Comparison of ENCODE assay signal across 8 cellular contexts in genomic region chr22:23974343-23974742, GRCh38. TPM values are rescaled to one million over a fixed set of nuclear protein-coding genes. Genes with fewer than 3 reads are reported as not detected.
DNase-seq lines count a peak whose midpoint lies in the region; ATAC-seq and TF ChIP-seq lines count a peak whose summit lies in the region.
"Not testable (repeated sequence)": the region's sequence is repeated elsewhere in the genome, so short reads cannot be mapped to it uniquely, and the experiment has no call there.

DDT (minus strand) TSS chr22:23974441; CDS start chr22:23974414, 27 bp downstream.

- not testable (repeated sequence) for H3K27me3 Mint-ChIP-seq in naive B cell

- H3K9me2 ChIP-seq in OCI-LY7 (ENCODE audit: insufficient read depth, low read length): not testable (repeated sequence)

- not testable (repeated sequence) for H3K27ac ChIP-seq in OCI-LY7 (ENCODE audit: low read depth, low read length, poor library complexity, severe bottlenecking); adipose tissue (ENCODE audit: low read depth, low read length); thymus (ENCODE audit: low read depth)

- H3K79me2 ChIP-seq in OCI-LY7 (ENCODE audit: insufficient read depth, low read depth, low read length): not testable (repeated sequence)

- H3K4me1 ChIP-seq in OCI-LY7 (ENCODE audit: insufficient read depth, low read length, poor library complexity, severe bottlenecking); thymus (ENCODE audit: control insufficient read depth, insufficient read depth, low read length): not testable (repeated sequence)

- POLR2A ChIA-PET in OCI-LY7 (lab: Charles Lee): not testable (repeated sequence)

- DNase-seq in OCI-LY7 (ENCODE audit: low spot score); glomerular endothelial cell (ENCODE audit: extremely low read depth, low read depth, low spot score); naive B cell: not testable (repeated sequence)

- BruUV-seq in OCI-LY7 (replicated peaks; lab: Mats Ljungman, UMichigan): not testable (repeated sequence)

- not testable (repeated sequence) for H3K27ac Mint-ChIP-seq in naive B cell

- H3K36me3 Mint-ChIP-seq in naive B cell: peaks cover 0 to 13% of the 10 kb centered on the region in 2 donors

- peak; percentile 53 for ATAC-seq in GM18508 (IDR thresholded peaks at IDR 0.05; ENCODE audit: insufficient read depth, unreplicated experiment)
- ATAC-seq in GM21529 (IDR thresholded peaks at IDR 0.05; ENCODE audit: unreplicated experiment): peak; percentile 89
- peak; percentile 79 for ATAC-seq in HG03064 (IDR thresholded peaks at IDR 0.05; ENCODE audit: low read depth, unreplicated experiment)
- ATAC-seq in naive B cell (ENCODE audit: low read depth in 2 of 2): peak; percentile 94

- not testable (repeated sequence) for H2AFZ ChIP-seq in OCI-LY7 (ENCODE audit: low read length)

- H3K4me3 ChIP-seq in OCI-LY7 (ENCODE audit: low read depth, low read length, poor library complexity, severe bottlenecking); thymus (ENCODE audit: low read length): not testable (repeated sequence)

- H3K9me3 ChIP-seq in OCI-LY7 (ENCODE audit: low read length); thymus (ENCODE audit: control insufficient read depth): not testable (repeated sequence)

- no CpG with 5 or more reads among the region's 29 CpGs for WGBS in adipose tissue, 3 donors
- no CpG with 5 or more reads among the region's 29 CpGs for WGBS in thymus

- not testable (repeated sequence) for H3K9me3 Mint-ChIP-seq in naive B cell

- H3K36me3 ChIP-seq in OCI-LY7 (ENCODE audit: insufficient read depth, low read length): peaks cover 27% of the 10 kb centered on the region
- peaks cover 26% of the 10 kb centered on the region for H3K36me3 ChIP-seq in thymus (ENCODE audit: control insufficient read depth, insufficient read depth)

- not testable (repeated sequence) for H3K4me2 ChIP-seq in OCI-LY7 (ENCODE audit: low read length)

- CTCF ChIA-PET in OCI-LY7 (lab: Charles Lee; ENCODE audit: unreplicated experiment): not testable (repeated sequence)

- H3K27me3 ChIP-seq in thymus (ENCODE audit: control insufficient read depth, insufficient read depth): not testable (repeated sequence)

- peaks cover 13 to 26% (median 16%) of the 10 kb centered on the region in 3 donors for H3K4me1 Mint-ChIP-seq in naive B cell

- H3K4me3 Mint-ChIP-seq in naive B cell: not testable (repeated sequence)

- TF ChIP-seq CTCF in OCI-LY7 (conservative IDR thresholded peaks at IDR 0.05; ENCODE audit: low read length): not testable (repeated sequence)

- intact Hi-C loops in OCI-LY7 (cut with micrococcal nuclease; ENCODE audit: unreplicated experiment): not testable (repeated sequence)

- H4K20me1 ChIP-seq in OCI-LY7 (ENCODE audit: insufficient read depth, low read length): not testable (repeated sequence)

RNA-seq across cellular contexts. Expression of gene DDT, which starts in this region (rescaled TPM):
- total RNA-seq in OCI-LY7 (2014; rRNA removed; shearing (Covaris generic)): 168 and 252 TPM in 2 replicates
- total RNA-seq in OCI-LY7 (2022) (161 and 182 TPM in 2 replicates), glomerular endothelial cell (94.8 and 116 TPM in 2 replicates)
- polyA plus RNA-seq in adipose tissue (100 to 1,000 TPM; 237 to 642 (median 528) TPM), naive B cell (ENCODE audit: low read depth in 6 of 6) (100 to 1,000 TPM; 111 to 156 (median 127) TPM), thymus (111 TPM)
